8 cellular contexts compared by ENCODE assay signal in genomic region chr10:71772832-71773220, GRCh38. TPM values are rescaled to one million over a fixed set of nuclear protein-coding genes. Genes with fewer than 3 reads are reported as not detected.
A peak's percentile ranks its signal among the peaks of the same experiment; 100 is the strongest.
DNase-seq lines count a peak whose midpoint lies in the region; ATAC-seq, FAIRE-seq and TF ChIP-seq lines count a peak whose summit lies in the region.

No MANE protein-coding gene starts in this region.

- TF ChIP-seq CTCF in ascending aorta (IDR thresholded peaks at IDR 0.05) (no peak), kidney (IDR thresholded peaks at IDR 0.05; ENCODE audit: borderline replicate concordance, extremely low read depth, insufficient read depth) (no peak)

- intact Hi-C loops in ascending aorta (cut with DNase I): loop anchor here (1.0 to 5.0 kb wide), 5 partner anchors 60 to 561 kb away; partner anchors contain the start of gene UNC5B
- intact Hi-C loops in kidney (cut with DNase I): no loop called here

- H3K4me3 ChIP-seq in Jurkat, Clone E6-1 (ENCODE audit: low read length): peak overlapping the region; percentile 64
- H3K4me3 ChIP-seq in ascending aorta (peak overlapping the region; percentile 69 to 85), kidney (ENCODE audit: low read length in 2 of 2) (peak overlapping the region; percentile 53 to 66), stomach smooth muscle (ENCODE audit: low read length in 2 of 2) (peak overlapping the region; percentile 71 to 93)

- peak overlapping the region; percentile 43 to 81 for H3K9ac ChIP-seq in kidney (ENCODE audit: low read length in 2 of 2)
- H3K9ac ChIP-seq in stomach smooth muscle (ENCODE audit: low read length in 2 of 2): peak overlapping the region; percentile 86

- H3K27ac ChIP-seq in ascending aorta (peak overlapping the region; percentile 94 to 98), kidney (ENCODE audit: low read depth in 2 of 2, low read length in 2 of 2) (peak overlapping the region; percentile 59 to 79), stomach smooth muscle (ENCODE audit: low read length) (peak overlapping the region; percentile 88)

- H3K4me1 ChIP-seq in ascending aorta (peaks cover 32 to 46% of the 10 kb centered on the region in 2 donors), kidney (ENCODE audit: control insufficient read depth in 1 of 2, insufficient read depth in 1 of 2, low read depth in 1 of 2, low read length in 2 of 2) (peaks cover 7 to 50% of the 10 kb centered on the region in 2 donors), stomach smooth muscle (ENCODE audit: control insufficient read depth, insufficient read depth, low read length) (peaks cover 56% of the 10 kb centered on the region)

- ATAC-seq in HG02588 (IDR thresholded peaks at IDR 0.05; ENCODE audit: unreplicated experiment): no peak
- no peak for ATAC-seq in HG03342 (IDR thresholded peaks at IDR 0.05; ENCODE audit: unreplicated experiment)

- no peak for FAIRE-seq in kidney (lab: Jason Lieb, UNC)

- no peak for DNase-seq in Jurkat, Clone E6-1 (ENCODE audit: low read depth, low spot score)
- DNase-seq in ascending aorta (ENCODE audit: low spot score in 2 of 2) (no peak), kidney (no peak), NCI-H2196 (lab: John Stamatoyannopoulos, UW; ENCODE audit: unreplicated experiment) (no peak), Kasumi-1 (lab: John Stamatoyannopoulos, UW) (no peak)

- H3K27me3 ChIP-seq in ascending aorta (no peaks in the 10 kb centered on the region), stomach smooth muscle (ENCODE audit: control insufficient read depth in 1 of 2, insufficient read depth in 2 of 2, low read length in 2 of 2) (no peaks in the 10 kb centered on the region)

- no peaks in the 10 kb centered on the region for H3K9me3 ChIP-seq in ascending aorta
- no peaks in the 10 kb centered on the region for H3K9me3 ChIP-seq in kidney (ENCODE audit: control insufficient read depth in 1 of 2, low read length in 2 of 2)
- H3K9me3 ChIP-seq in stomach smooth muscle (ENCODE audit: control insufficient read depth in 2 of 2, low read length in 2 of 2): no peaks in the 10 kb centered on the region

- H3K36me3 ChIP-seq in ascending aorta (no peaks in the 10 kb centered on the region), kidney (ENCODE audit: control insufficient read depth in 1 of 2, insufficient read depth in 2 of 2, low read length in 2 of 2) (no peaks in the 10 kb centered on the region), stomach smooth muscle (ENCODE audit: control insufficient read depth in 2 of 2, insufficient read depth in 2 of 2, low read length in 2 of 2) (no peaks in the 10 kb centered on the region)

RNA-seq across cellular contexts. Expression of gene VSIR, which starts 0.5 kb away (rescaled TPM):
- 8.0 TPM for polyA plus RNA-seq in Jurkat, Clone E6-1 (2012; ENCODE audit: insufficient read depth, insufficient read length)
- total RNA-seq in ascending aorta (193 TPM), kidney (66.6 TPM)
- 32.1 TPM for polyA plus RNA-seq in kidney (ENCODE audit: insufficient read depth, low read depth, low replicate concordance)

RNA-seq across cellular contexts. Expression of gene C10orf105, which starts 53.2 kb away (rescaled TPM):
- not detected for polyA plus RNA-seq in Jurkat, Clone E6-1 (2012; ENCODE audit: insufficient read depth, insufficient read length)
- total RNA-seq in ascending aorta (not detected), kidney (0.35 TPM)
- polyA plus RNA-seq in kidney (ENCODE audit: insufficient read depth, low read depth, low replicate concordance): not detected
